ENCODE assay signal across 1 cellular context in the genomic region with DNA sequence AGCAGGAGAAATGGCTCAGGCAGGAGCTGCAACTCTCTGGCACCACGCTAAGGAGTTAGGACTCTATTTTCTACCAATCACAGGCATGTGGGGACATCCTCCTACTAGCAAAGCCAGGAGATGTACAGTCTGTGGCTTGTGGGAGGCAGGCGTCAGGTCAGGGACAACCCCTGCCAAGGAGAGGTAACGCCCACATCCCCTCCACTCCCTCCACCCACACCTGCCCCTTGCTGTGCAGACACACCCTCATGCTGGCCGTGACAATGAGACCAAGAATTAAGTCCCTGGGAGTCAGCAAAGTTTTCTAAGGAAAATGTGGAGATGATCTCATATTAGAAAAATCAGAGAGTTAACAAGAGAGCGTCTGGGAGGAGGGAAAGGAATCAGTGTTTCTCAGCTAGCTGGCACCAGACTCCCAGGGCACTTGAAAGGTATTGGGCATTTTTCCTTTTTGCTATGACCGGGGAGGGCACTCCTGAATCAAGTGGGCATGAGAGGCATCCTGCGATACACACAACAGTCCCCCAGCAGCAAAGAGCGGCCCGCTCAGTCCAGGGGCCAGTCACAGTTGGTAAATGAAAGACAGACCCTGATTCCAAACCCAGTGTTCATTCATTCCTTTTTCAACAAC.
TF ChIP-seq lines count a peak whose summit lies in the region.

No MANE protein-coding gene starts in this region.

TF ChIP-seq in H1, 55 proteins besides CTCF, POLR2A, EP300 and RAD21:
- TF ChIP-seq RFX5 (IDR thresholded peaks at IDR 0.05; ENCODE audit: borderline replicate concordance, low read depth, low read length) (no peak), FOSL1 (IDR thresholded peaks at IDR 0.05; ENCODE audit: insufficient read depth, low read depth, low read length) (no peak), HDAC2 (IDR thresholded peaks at IDR 0.05; ENCODE audit: borderline replicate concordance in 1 of 2, low read depth in 2 of 2, low read length in 2 of 2) (no peak), SIRT6 (IDR thresholded peaks at IDR 0.05; ENCODE audit: low read length) (no peak), CBX8 (IDR thresholded peaks at IDR 0.05; ENCODE audit: borderline replicate concordance, low read depth, low read length) (no peak), SUZ12 (IDR thresholded peaks at IDR 0.05; ENCODE audit: low read length) (no peak), EZH2 (IDR thresholded peaks at IDR 0.05; ENCODE audit: low read depth, low read length, severe bottlenecking) (no peak), SIN3A (conservative IDR thresholded peaks at IDR 0.05 in 1 of 2, IDR thresholded peaks at IDR 0.05 in 1 of 2; ENCODE audit: low read depth in 1 of 2, low read length in 2 of 2) (no peak), CREB1 (IDR thresholded peaks at IDR 0.05) (no peak), TEAD4 (IDR thresholded peaks at IDR 0.05; ENCODE audit: low read depth, low read length) (no peak), RXRA (IDR thresholded peaks at IDR 0.05; ENCODE audit: insufficient read depth, low read depth, low read length) (no peak)
